37 cellular contexts compared by ENCODE assay signal in genomic region chr14:23816371-23816770, GRCh38.
"Had no signal": no experiment of that assay in that cellular context is flagged by ENCODE, and none has a peak within 500 bp of the region (broad histone marks: within the 10 kb centered on the region; RNA-seq: fewer than 3 reads in every experiment).

No MANE protein-coding gene starts in this region.

- H3K4me3 Mint-ChIP-seq: activated B cell treated with CpG ODN at 0.5 μM for 24 hours; activated CD4-positive, alpha-beta memory T cell treated with anti-CD3 and anti-CD28 coated beads for 36 hours; activated CD4-positive, alpha-beta T cell treated with anti-CD3 and anti-CD28 coated beads, Interleukin-2, amount 10 ng/mL, durations not matched to agents 24 days and 14 days; activated CD8-positive, alpha-beta T cell treated with anti-CD3 and anti-CD28 coated beads for 36 hours; activated naive CD4-positive, alpha-beta T cell treated with anti-CD3 and anti-CD28 coated beads for 36 hours; activated naive CD8-positive, alpha-beta T cell treated with anti-CD3 and anti-CD28 coated beads for 36 hours; activated T-cell treated with anti-CD3 and anti-CD28 coated beads, Interleukin-2, amount 50 U/mL, for 4 hours; activated T-cell treated with anti-CD3 and anti-CD28 coated beads, Interleukin-2, amount 50 U/mL, for 72 hours; activated T-helper 1 cell treated with anti-CD3 and anti-CD28 coated beads, Interleukin-12 subunit alpha, Interleukin-12 subunit beta, Interleukin-2, Interleukin-4 antibody, amounts not matched to agents 30 ng/mL and 10 ng/mL and 1 ng/mL, durations not matched to agents 14 hours and 24 hours and 36 hours; activated T-helper 17 cell treated with anti-CD3 and anti-CD28 coated beads, Interleukin-2, amount 50 U/mL, for 72 hours; T-helper 1 cell treated with Interleukin-12 subunit alpha and Interleukin-12 subunit beta and Interleukin-4 antibody, amounts not matched to agents 30 μg/mL and 1 μg/mL, for 36 hours; T-helper 2 cell treated with Interferon-gamma antibody and Interleukin-4, amounts not matched to agents 5 μg/mL and 100 μg/mL, for 36 hours had no signal

- H3K4me1 Mint-ChIP-seq: activated B cell treated with CpG ODN at 0.5 μM for 24 hours; activated CD4-positive, alpha-beta T cell treated with anti-CD3 and anti-CD28 coated beads, Interleukin-2, amount 10 ng/mL, durations not matched to agents 24 days and 14 days; activated naive CD8-positive, alpha-beta T cell treated with anti-CD3 and anti-CD28 coated beads for 36 hours; activated T-helper 17 cell treated with anti-CD3 and anti-CD28 coated beads, Interleukin-2, amount 50 U/mL, for 72 hours had no signal

- H3K27me3 Mint-ChIP-seq: activated CD4-positive, alpha-beta T cell treated with anti-CD3 and anti-CD28 coated beads, Interleukin-2, amount 10 ng/mL, durations not matched to agents 24 days and 14 days; activated naive CD8-positive, alpha-beta T cell treated with anti-CD3 and anti-CD28 coated beads for 36 hours had no signal

- H3K27ac Mint-ChIP-seq: activated B cell treated with CpG ODN at 0.5 μM for 24 hours; activated CD4-positive, alpha-beta memory T cell treated with anti-CD3 and anti-CD28 coated beads for 36 hours; activated CD4-positive, alpha-beta T cell treated with anti-CD3 and anti-CD28 coated beads, Interleukin-2, amount 10 ng/mL, durations not matched to agents 24 days and 14 days; activated CD8-positive, alpha-beta T cell treated with anti-CD3 and anti-CD28 coated beads for 36 hours; activated naive CD4-positive, alpha-beta T cell treated with anti-CD3 and anti-CD28 coated beads for 36 hours; activated naive CD4-positive, alpha-beta T cell treated with anti-CD3 and anti-CD28 coated beads, Interleukin-2, amount 50 U/mL, for 72 hours; activated naive CD8-positive, alpha-beta T cell treated with anti-CD3 and anti-CD28 coated beads for 36 hours; activated T-cell treated with anti-CD3 and anti-CD28 coated beads, Interleukin-2, amount 50 U/mL, for 72 hours; activated T-helper 1 cell treated with anti-CD3 and anti-CD28 coated beads, Interleukin-12 subunit alpha, Interleukin-12 subunit beta, Interleukin-2, Interleukin-4 antibody, amounts not matched to agents 30 ng/mL and 10 ng/mL and 1 ng/mL, durations not matched to agents 14 hours and 24 hours and 36 hours; activated T-helper 17 cell treated with anti-CD3 and anti-CD28 coated beads, Interleukin-2, amount 50 U/mL, for 72 hours; T-helper 1 cell treated with Interleukin-12 subunit alpha and Interleukin-12 subunit beta and Interleukin-4 antibody, amounts not matched to agents 30 μg/mL and 1 μg/mL, for 36 hours; T-helper 2 cell treated with Interferon-gamma antibody and Interleukin-4, amounts not matched to agents 5 μg/mL and 100 μg/mL, for 36 hours had no signal

- H3K36me3 Mint-ChIP-seq: activated CD4-positive, alpha-beta memory T cell treated with anti-CD3 and anti-CD28 coated beads for 36 hours; activated naive CD4-positive, alpha-beta T cell treated with anti-CD3 and anti-CD28 coated beads, Interleukin-2, amount 50 U/mL, for 72 hours; activated naive CD8-positive, alpha-beta T cell treated with anti-CD3 and anti-CD28 coated beads for 36 hours had no signal

- H3K4me1 ChIP-seq: adrenal gland, body of pancreas, breast epithelium had no signal

- H3K36me3 ChIP-seq: adrenal gland, brain microvascular endothelial cell, breast epithelium had no signal

- FAIRE-seq: astrocyte, TTC549 had no signal

- H3K9me3 ChIP-seq: body of pancreas had no signal

- ATAC-seq: activated CD8-positive, alpha-beta T cell treated with anti-CD3 and anti-CD28 coated beads for 36 hours; activated naive CD4-positive, alpha-beta T cell treated with anti-CD3 and anti-CD28 coated beads, Interleukin-2, amount 50 U/mL, for 72 hours; activated T-cell treated with anti-CD3 and anti-CD28 coated beads, Interleukin-2, amount 50 U/mL, for 4 hours; activated T-cell treated with anti-CD3 and anti-CD28 coated beads, Interleukin-2, amount 50 U/mL, for 72 hours; activated T-helper 17 cell treated with anti-CD3 and anti-CD28 coated beads, Interleukin-2, amount 50 U/mL, for 72 hours; body of pancreas had no signal

- H3K27ac ChIP-seq: adrenal gland, body of pancreas, brain microvascular endothelial cell, breast epithelium, VCaP had no signal

- H3K9me3 Mint-ChIP-seq: activated CD4-positive, alpha-beta T cell treated with anti-CD3 and anti-CD28 coated beads, Interleukin-2, amount 10 ng/mL, durations not matched to agents 24 days and 14 days; activated T-helper 1 cell treated with anti-CD3 and anti-CD28 coated beads, Interleukin-12 subunit alpha, Interleukin-12 subunit beta, Interleukin-2, Interleukin-4 antibody, amounts not matched to agents 30 ng/mL and 10 ng/mL and 1 ng/mL, durations not matched to agents 14 hours and 24 hours and 36 hours; T-helper 2 cell treated with Interferon-gamma antibody and Interleukin-4, amounts not matched to agents 5 μg/mL and 100 μg/mL, for 36 hours had no signal

- H3K27me3 ChIP-seq: adrenal gland, body of pancreas, brain microvascular endothelial cell, breast epithelium had no signal

- DNase-seq: activated B cell treated with CpG ODN at 0.5 μM for 24 hours; activated CD4-positive, alpha-beta memory T cell treated with anti-CD3 and anti-CD28 coated beads for 36 hours; activated CD4-positive, alpha-beta T cell treated with anti-CD3 and anti-CD28 coated beads for 4 hours; activated CD4-positive, alpha-beta T cell treated with anti-CD3 and anti-CD28 coated beads, Interleukin-2, amount 10 ng/mL, durations not matched to agents 24 days and 14 days; activated CD4-positive, alpha-beta T cell treated with anti-CD3 and anti-CD28 coated beads, Interleukin-2, amount 50 U/mL, for 1 hour; activated CD4-positive, alpha-beta T cell treated with anti-CD3 and anti-CD28 coated beads, Interleukin-2, amount 50 U/mL, for 4 hours; activated CD4-positive, CD25-positive, alpha-beta regulatory T cell treated with anti-CD3 and anti-CD28 coated beads, Interleukin-2, amount 50 U/mL, for 72 hours; activated CD8-positive, alpha-beta memory T cell treated with anti-CD3 and anti-CD28 coated beads, Interleukin-2, amount 50 U/mL, for 4 hours; activated CD8-positive, alpha-beta T cell treated with anti-CD3 and anti-CD28 coated beads for 36 hours; activated effector memory CD4-positive, alpha-beta T cell treated with anti-CD3 and anti-CD28 coated beads, Interleukin-2, amount 50 U/mL, for 16 hours; activated gamma-delta T cell treated with Interleukin-2 at 50 U/mL for 16 hours; activated naive CD4-positive, alpha-beta T cell; activated naive CD4-positive, alpha-beta T cell treated with anti-CD3 and anti-CD28 coated beads for 36 hours; activated naive CD4-positive, alpha-beta T cell treated with anti-CD3 and anti-CD28 coated beads, Interleukin-2, amount 50 U/mL, for 16 hours; activated naive CD8-positive, alpha-beta T cell treated with anti-CD3 and anti-CD28 coated beads for 36 hours; activated T-cell treated with anti-CD3 and anti-CD28 coated beads for 4 hours; activated T-cell treated with anti-CD3 and anti-CD28 coated beads, Interleukin-2, amount 50 U/mL, for 1 hour; activated T-cell treated with anti-CD3 and anti-CD28 coated beads, Interleukin-2, amount 50 U/mL, for 4 hours; activated T-cell treated with anti-CD3 and anti-CD28 coated beads, Interleukin-2, amount 50 U/mL, for 72 hours; adrenal gland; amniotic stem cell; aorta; body of pancreas; brain microvascular endothelial cell; central memory CD4-positive, alpha-beta T cell; T-helper 1 cell; T-helper 2 cell; T-helper 9 cell had no signal

- H3K4me3 ChIP-seq: adrenal gland, body of pancreas, breast epithelium had no signal
